16 cellular contexts compared by ENCODE assay signal in genomic region chr2:32284321-32284720, GRCh38. TPM values are rescaled to one million over a fixed set of nuclear protein-coding genes. Genes with fewer than 3 reads are reported as not detected.
DNase-seq lines count a peak whose midpoint lies in the region; ATAC-seq and TF ChIP-seq lines count a peak whose summit lies in the region.
"Had no signal": no experiment of that assay in that cellular context is flagged by ENCODE, and none has a peak within 500 bp of the region (broad histone marks: within the 10 kb centered on the region; RNA-seq: fewer than 3 reads in every experiment).

No MANE protein-coding gene starts in this region.

- DNase-seq in activated CD4-positive, alpha-beta memory T cell treated with anti-CD3 and anti-CD28 coated beads for 36 hours = no peak
- DNase-seq in activated CD4-positive, alpha-beta memory T cell treated with anti-CD3 and anti-CD28 coated beads, Interleukin-2, amount 10 ng/mL, durations not matched to agents 7 days and 5 days = no peak
- DNase-seq in choroid plexus epithelial cell (ENCODE audit: low read depth) = peak; percentile 56
- no peak for DNase-seq in memory B cell (ENCODE audit: low spot score in 2 of 2)
- no peak for DNase-seq in Caco-2
- DNase-seq in coronary artery (ENCODE audit: low spot score) = no peak
- DNase-seq: ACHN, DND-41, Karpas-422, naive B cell, Peyer's patch, T-helper 2 cell had no signal

- no peak for TF ChIP-seq CTCF in choroid plexus epithelial cell (conservative IDR thresholded peaks at IDR 0.05; ENCODE audit: low read depth, low read length)
- no peak for TF ChIP-seq CTCF in Caco-2 (IDR thresholded peaks at IDR 0.05; ENCODE audit: insufficient read depth in 1 of 2, low read depth in 1 of 2, low read length in 1 of 2, severe bottlenecking in 1 of 2, unreplicated experiment in 1 of 2)
- TF ChIP-seq CTCF in coronary artery (IDR thresholded peaks at IDR 0.05) = no peak

- peaks cover 4% of the 10 kb centered on the region; the same call in 1 of the 2 replicates for H3K4me1 ChIP-seq in Caco-2

- H3K27ac ChIP-seq in coronary artery = no peak overlapping the region
- H3K27ac ChIP-seq: esophagus muscularis mucosa, Peyer's patch had no signal

- H3K4me3 Mint-ChIP-seq in activated CD4-positive, alpha-beta memory T cell treated with anti-CD3 and anti-CD28 coated beads for 36 hours = no peak overlapping the region
- H3K4me3 Mint-ChIP-seq in activated CD4-positive, alpha-beta memory T cell treated with anti-CD3 and anti-CD28 coated beads, Interleukin-2, amount 10 ng/mL, durations not matched to agents 7 days and 5 days = no peak overlapping the region
- H3K4me3 Mint-ChIP-seq in memory B cell (no peak overlapping the region), Caco-2 (ENCODE audit: unreplicated experiment) (no peak overlapping the region)

- no TSS peak for BruUV-seq in Caco-2 (replicated peaks; lab: Mats Ljungman, UMichigan)

- peaks cover 49% of the 10 kb centered on the region for H3K4me1 Mint-ChIP-seq in activated CD4-positive, alpha-beta memory T cell treated with anti-CD3 and anti-CD28 coated beads for 36 hours (ENCODE audit: low read depth)
- H3K4me1 Mint-ChIP-seq in activated CD4-positive, alpha-beta memory T cell treated with anti-CD3 and anti-CD28 coated beads, Interleukin-2, amount 10 ng/mL, durations not matched to agents 7 days and 5 days = peaks cover 27% of the 10 kb centered on the region
- H3K4me1 Mint-ChIP-seq in memory B cell = peaks cover 25% of the 10 kb centered on the region
- no peaks in the 10 kb centered on the region for H3K4me1 Mint-ChIP-seq in Caco-2 (ENCODE audit: low read depth, unreplicated experiment)

- POLR2A ChIA-PET in activated CD4-positive, alpha-beta memory T cell treated with anti-CD3 and anti-CD28 coated beads for 36 hours (lab: Charles Lee) = no interaction called here
- POLR2A ChIA-PET in activated CD4-positive, alpha-beta memory T cell treated with anti-CD3 and anti-CD28 coated beads, Interleukin-2, amount 10 ng/mL, durations not matched to agents 7 days and 5 days (lab: Charles Lee) = interaction anchor here (0.7 kb wide), 1 partner anchor 78 kb away, joined by 3 read pairs; no protein-coding TSS in a partner anchor
- POLR2A ChIA-PET in Caco-2 (lab: Charles Lee) = no interaction called here

- peak overlapping the region; percentile 64 for H3K27ac Mint-ChIP-seq in activated CD4-positive, alpha-beta memory T cell treated with anti-CD3 and anti-CD28 coated beads for 36 hours
- no peak overlapping the region for H3K27ac Mint-ChIP-seq in activated CD4-positive, alpha-beta memory T cell treated with anti-CD3 and anti-CD28 coated beads, Interleukin-2, amount 10 ng/mL, durations not matched to agents 7 days and 5 days
- H3K27ac Mint-ChIP-seq in memory B cell (peak overlapping the region; percentile 48), Caco-2 (ENCODE audit: unreplicated experiment) (no peak overlapping the region)
- H3K27ac Mint-ChIP-seq: brain had no signal

- H3K9me3 ChIP-seq in Caco-2 = no peaks in the 10 kb centered on the region
- H3K9me3 ChIP-seq: esophagus muscularis mucosa, Peyer's patch had no signal

- peaks cover 22% of the 10 kb centered on the region for H3K36me3 Mint-ChIP-seq in activated CD4-positive, alpha-beta memory T cell treated with anti-CD3 and anti-CD28 coated beads for 36 hours
- H3K36me3 Mint-ChIP-seq in activated CD4-positive, alpha-beta memory T cell treated with anti-CD3 and anti-CD28 coated beads, Interleukin-2, amount 10 ng/mL, durations not matched to agents 7 days and 5 days (ENCODE audit: low read depth) = peaks cover 39% of the 10 kb centered on the region
- H3K36me3 Mint-ChIP-seq in memory B cell (peaks cover 25% of the 10 kb centered on the region), Caco-2 (ENCODE audit: insufficient read depth, unreplicated experiment) (peaks cover 15% of the 10 kb centered on the region)

- no peaks in the 10 kb centered on the region for H3K27me3 Mint-ChIP-seq in activated CD4-positive, alpha-beta memory T cell treated with anti-CD3 and anti-CD28 coated beads for 36 hours
- no peaks in the 10 kb centered on the region for H3K27me3 Mint-ChIP-seq in activated CD4-positive, alpha-beta memory T cell treated with anti-CD3 and anti-CD28 coated beads, Interleukin-2, amount 10 ng/mL, durations not matched to agents 7 days and 5 days
- H3K27me3 Mint-ChIP-seq in memory B cell (no peaks in the 10 kb centered on the region), Caco-2 (ENCODE audit: insufficient read depth, unreplicated experiment) (no peaks in the 10 kb centered on the region)
- H3K27me3 Mint-ChIP-seq: brain, naive B cell had no signal

- CTCF ChIA-PET in activated CD4-positive, alpha-beta memory T cell treated with anti-CD3 and anti-CD28 coated beads for 36 hours (lab: Charles Lee) = no interaction called here
- CTCF ChIA-PET in activated CD4-positive, alpha-beta memory T cell treated with anti-CD3 and anti-CD28 coated beads, Interleukin-2, amount 10 ng/mL, durations not matched to agents 7 days and 5 days (lab: Charles Lee) = no interaction called here
- CTCF ChIA-PET in Caco-2 (lab: Charles Lee) = no interaction called here

- peak; percentile 66 for ATAC-seq in HG02610 (IDR thresholded peaks at IDR 0.05; ENCODE audit: unreplicated experiment)
- ATAC-seq in memory B cell (ENCODE audit: low read depth) = no peak
- ATAC-seq in HG02840 (IDR thresholded peaks at IDR 0.05; ENCODE audit: low FRiP score, unreplicated experiment) = no peak

- H3K4me3 ChIP-seq in choroid plexus epithelial cell (ENCODE audit: low read depth, low read length) (no peak overlapping the region), Caco-2 (ENCODE audit: low read depth, low read length) (no peak overlapping the region), coronary artery (no peak overlapping the region)
- H3K4me3 ChIP-seq: esophagus muscularis mucosa, Peyer's patch had no signal

- H3K36me3 ChIP-seq in Caco-2 (ENCODE audit: control insufficient read depth, insufficient read depth, low read length) = peaks cover 1% of the 10 kb centered on the region; the same call in 1 of the 2 replicates

- no peaks in the 10 kb centered on the region for H3K27me3 ChIP-seq in Caco-2 (replicated peaks; ENCODE audit: control insufficient read depth, insufficient read depth, low read length)
- H3K27me3 ChIP-seq: esophagus muscularis mucosa, Peyer's patch had no signal

- no peaks in the 10 kb centered on the region for H3K9me3 Mint-ChIP-seq in activated CD4-positive, alpha-beta memory T cell treated with anti-CD3 and anti-CD28 coated beads for 36 hours
- H3K9me3 Mint-ChIP-seq in activated CD4-positive, alpha-beta memory T cell treated with anti-CD3 and anti-CD28 coated beads, Interleukin-2, amount 10 ng/mL, durations not matched to agents 7 days and 5 days = no peaks in the 10 kb centered on the region
- H3K9me3 Mint-ChIP-seq in memory B cell (no peaks in the 10 kb centered on the region), Caco-2 (ENCODE audit: unreplicated experiment) (no peaks in the 10 kb centered on the region)
- H3K9me3 Mint-ChIP-seq: naive B cell had no signal

- intact Hi-C loops in activated CD4-positive, alpha-beta memory T cell treated with anti-CD3 and anti-CD28 coated beads for 36 hours (cut with micrococcal nuclease) = no loop called here
- intact Hi-C loops in Caco-2 (cut with micrococcal nuclease; ENCODE audit: unreplicated experiment) = no loop called here

RNA-seq across cellular contexts. Expression of gene YIPF4, which starts 6.6 kb away (rescaled TPM):
- total RNA-seq in activated CD4-positive, alpha-beta memory T cell treated with anti-CD3 and anti-CD28 coated beads for 36 hours = 10 to 100 TPM; 43.5 to 44.3 TPM
- total RNA-seq in activated CD4-positive, alpha-beta memory T cell treated with anti-CD3 and anti-CD28 coated beads, Interleukin-2, amount 10 ng/mL, durations not matched to agents 7 days and 5 days = 10 to 100 TPM; 40.3 to 48.9 TPM
- 46.4 and 60.2 TPM in 2 replicates for total RNA-seq in Caco-2 (2022)

RNA-seq across cellular contexts. Expression of gene NLRC4, which starts 19.6 kb away (rescaled TPM):
- under 1 TPM; 0.27 to 0.33 TPM for total RNA-seq in activated CD4-positive, alpha-beta memory T cell treated with anti-CD3 and anti-CD28 coated beads for 36 hours
- under 1 TPM; 0.08 to 0.30 TPM for total RNA-seq in activated CD4-positive, alpha-beta memory T cell treated with anti-CD3 and anti-CD28 coated beads, Interleukin-2, amount 10 ng/mL, durations not matched to agents 7 days and 5 days
- total RNA-seq in Caco-2 (2022) = not detected in 2 replicates

Comparison
In these comparisons a context has a peak if more than half of its experiments do, and no peak if none do; other contexts are left out.
1. H3K27ac Mint-ChIP-seq: peak in activated CD4-positive, alpha-beta memory T cell treated with anti-CD3 and anti-CD28 coated beads for 36 hours (single experiment) and memory B cell (single experiment); none in activated CD4-positive, alpha-beta memory T cell treated with anti-CD3 and anti-CD28 coated beads, Interleukin-2, amount 10 ng/mL, durations not matched to agents 7 days and 5 days (single experiment) and Caco-2 (single experiment).